In genomic region chr2:66506265-66506664, GRCh38 we compare ENCODE assay signal across 19 cellular contexts.
DNase-seq lines count a peak whose midpoint lies in the region; ATAC-seq and TF ChIP-seq lines count a peak whose summit lies in the region.
"Had no signal": no experiment of that assay in that cellular context is flagged by ENCODE, and none has a peak within 500 bp of the region (broad histone marks: within the 10 kb centered on the region; RNA-seq: fewer than 3 reads in every experiment).

No MANE protein-coding gene starts in this region.

- peaks cover 48% of the 10 kb centered on the region for H3K4me1 Mint-ChIP-seq in GM23338
- no peaks in the 10 kb centered on the region for H3K4me1 Mint-ChIP-seq in activated naive CD8-positive, alpha-beta T cell treated with anti-CD3 and anti-CD28 coated beads for 36 hours
- H3K4me1 Mint-ChIP-seq: CD8-positive, alpha-beta memory T cell had no signal

- no peak overlapping the region for H3K4me3 Mint-ChIP-seq in GM23338
- no peak overlapping the region for H3K4me3 Mint-ChIP-seq in activated naive CD8-positive, alpha-beta T cell treated with anti-CD3 and anti-CD28 coated beads for 36 hours
- H3K4me3 Mint-ChIP-seq: CD8-positive, alpha-beta memory T cell had no signal

- H3K9ac ChIP-seq in SK-N-MC (ENCODE audit: insufficient read length) (no peak overlapping the region), rectal smooth muscle tissue (ENCODE audit: low read length) (no peak overlapping the region)
- H3K9ac ChIP-seq: BLaER1 treated with 17β-estradiol and CSF1 and Interleukin-3, amounts not matched to agents 10 nM and 100 nM; GM23248 had no signal

- no peaks in the 10 kb centered on the region for H3K79me2 ChIP-seq in GM23338 (replicated peaks; ENCODE audit: insufficient read depth)

- H3K27ac Mint-ChIP-seq in GM23338, result no peak overlapping the region
- H3K27ac Mint-ChIP-seq in activated naive CD8-positive, alpha-beta T cell treated with anti-CD3 and anti-CD28 coated beads for 36 hours, result no peak overlapping the region
- H3K27ac Mint-ChIP-seq: CD8-positive, alpha-beta memory T cell had no signal

- H3K4me1 ChIP-seq in GM23338 (ENCODE audit: insufficient read depth) (peaks cover 49% of the 10 kb centered on the region), gastroesophageal sphincter (peaks cover 26 to 96% (median 29%) of the 10 kb centered on the region in 3 donors), rectal smooth muscle tissue (ENCODE audit: control insufficient read depth, insufficient read depth, low read length) (peaks cover 43% of the 10 kb centered on the region)
- H3K4me1 ChIP-seq in effector memory CD4-positive, alpha-beta T cell (ENCODE audit: control insufficient read depth, insufficient read depth, low read length, poor library complexity, severe bottlenecking), result no peaks in the 10 kb centered on the region
- H3K4me1 ChIP-seq: BLaER1 treated with 17β-estradiol and CSF1 and Interleukin-3, amounts not matched to agents 10 nM and 100 nM had no signal

- H3K36me3 Mint-ChIP-seq in GM23338 (ENCODE audit: low read depth), result no peaks in the 10 kb centered on the region
- H3K36me3 Mint-ChIP-seq in activated naive CD8-positive, alpha-beta T cell treated with anti-CD3 and anti-CD28 coated beads for 36 hours, result no peaks in the 10 kb centered on the region
- H3K36me3 Mint-ChIP-seq: CD8-positive, alpha-beta memory T cell had no signal

- no peaks in the 10 kb centered on the region; the same call in 2 of the 3 replicates for H3K9me3 Mint-ChIP-seq in GM23338
- H3K9me3 Mint-ChIP-seq in activated naive CD8-positive, alpha-beta T cell treated with anti-CD3 and anti-CD28 coated beads for 36 hours, result no peaks in the 10 kb centered on the region

- TF ChIP-seq CTCF in GM23338 (conservative IDR thresholded peaks at IDR 0.05; ENCODE audit: low read depth in 2 of 2), result no peak
- no peak for TF ChIP-seq CTCF in gastroesophageal sphincter (IDR thresholded peaks at IDR 0.05)

- H2AFZ ChIP-seq in GM23338, result no peak overlapping the region
- H2AFZ ChIP-seq: GM23248, PC-9 had no signal

- peaks cover 5% of the 10 kb centered on the region for H3K27me3 Mint-ChIP-seq in GM23338 (ENCODE audit: insufficient read depth, low read depth, poor library complexity)
- peaks cover 4% of the 10 kb centered on the region for H3K27me3 Mint-ChIP-seq in activated naive CD8-positive, alpha-beta T cell treated with anti-CD3 and anti-CD28 coated beads for 36 hours

- H3K4me3 ChIP-seq in GM23338 (no peak overlapping the region), SK-N-MC (no peak overlapping the region), gastroesophageal sphincter (no peak overlapping the region), rectal smooth muscle tissue (ENCODE audit: low read length) (no peak overlapping the region)
- no peak overlapping the region for H3K4me3 ChIP-seq in effector memory CD4-positive, alpha-beta T cell (ENCODE audit: insufficient read depth, low read depth, low read length, poor library complexity, severe bottlenecking)
- H3K4me3 ChIP-seq: BLaER1 treated with 17β-estradiol and CSF1 and Interleukin-3, amounts not matched to agents 10 nM and 100 nM; GM23248; PC-9; SJCRH30 had no signal

- H3K9me3 ChIP-seq in SK-N-MC (ENCODE audit: low read depth, low read length), result no peaks in the 10 kb centered on the region
- H3K9me3 ChIP-seq in gastroesophageal sphincter, result no peaks in the 10 kb centered on the region
- no peaks in the 10 kb centered on the region for H3K9me3 ChIP-seq in effector memory CD4-positive, alpha-beta T cell (ENCODE audit: control insufficient read depth, low read length)
- H3K9me3 ChIP-seq: BLaER1 treated with 17β-estradiol and CSF1 and Interleukin-3, amounts not matched to agents 10 nM and 100 nM; SJCRH30 had no signal

- DNase-seq in GM23338 (ENCODE audit: low spot score) (no peak), SK-N-MC (ENCODE audit: low read depth, low spot score) (no peak), NCI-H345 treated with DMSO at 0.1 percent for 48 hours (lab: John Stamatoyannopoulos, UW; ENCODE audit: unreplicated experiment) (no peak)
- no peak for DNase-seq in activated naive CD8-positive, alpha-beta T cell treated with anti-CD3 and anti-CD28 coated beads for 36 hours
- DNase-seq in effector memory CD4-positive, alpha-beta T cell, result no peak
- DNase-seq: CD8-positive, alpha-beta memory T cell; DMS53; EL; GM23248; NCI-H1436; NCI-H1930; NCI-H226; NCI-H524 treated with DMSO at 0.1 percent for 48 hours; PC-9; SJCRH30 had no signal

- no peak for TF ChIP-seq EP300 in gastroesophageal sphincter (IDR thresholded peaks at IDR 0.05)

- no peaks in the 10 kb centered on the region for H3K36me3 ChIP-seq in GM23338 (ENCODE audit: insufficient read depth)
- H3K36me3 ChIP-seq in SK-N-MC (ENCODE audit: insufficient read depth, low read length), result peaks cover 98% of the 10 kb centered on the region
- H3K36me3 ChIP-seq in gastroesophageal sphincter, result peaks cover 0 to 7% of the 10 kb centered on the region in 2 donors
- H3K36me3 ChIP-seq in rectal smooth muscle tissue (ENCODE audit: control insufficient read depth, insufficient read depth, low read length), result no peaks in the 10 kb centered on the region
- H3K36me3 ChIP-seq in effector memory CD4-positive, alpha-beta T cell (ENCODE audit: control insufficient read depth, insufficient read depth, low read length), result no peaks in the 10 kb centered on the region
- H3K36me3 ChIP-seq: BLaER1 treated with 17β-estradiol and CSF1 and Interleukin-3, amounts not matched to agents 10 nM and 100 nM; SJCRH30 had no signal

- WGBS in gastroesophageal sphincter (ENCODE audit: low coverage in 1 of 2), 2 donors, result 33 to 42% methylated on average over 4 to 5 of the region's 5 CpGs

- no peaks in the 10 kb centered on the region for H4K20me1 ChIP-seq in GM23338 (replicated peaks; ENCODE audit: insufficient read depth)
- H4K20me1 ChIP-seq: BLaER1 treated with 17β-estradiol and CSF1 and Interleukin-3, amounts not matched to agents 10 nM and 100 nM had no signal

- no peaks in the 10 kb centered on the region; the same call in 1 of the 2 replicates for H3K27me3 ChIP-seq in GM23338 (ENCODE audit: insufficient read depth)
- H3K27me3 ChIP-seq in gastroesophageal sphincter, result no peaks in the 10 kb centered on the region
- H3K27me3 ChIP-seq in rectal smooth muscle tissue (ENCODE audit: control insufficient read depth, insufficient read depth, low read length), result no peaks in the 10 kb centered on the region
- no peaks in the 10 kb centered on the region for H3K27me3 ChIP-seq in effector memory CD4-positive, alpha-beta T cell (replicated peaks; ENCODE audit: control insufficient read depth, insufficient read depth, low read length, poor library complexity, severe bottlenecking)
- H3K27me3 ChIP-seq: SJCRH30 had no signal

- 0 out of 2 replicates have a peak, but pooled peaks cover 10% of the 10 kb centered on the region for H3F3A ChIP-seq in GM23338 (replicated peaks; ENCODE audit: low read depth)

- no peak for TF ChIP-seq POLR2A in gastroesophageal sphincter (IDR thresholded peaks at IDR 0.05)

- ATAC-seq in GM23338, result no peak
- no peak for ATAC-seq in gastroesophageal sphincter

- H3K9me2 ChIP-seq in GM23338 (ENCODE audit: insufficient read depth), result no peaks in the 10 kb centered on the region

- H3K27ac ChIP-seq in GM23338 (ENCODE audit: low read depth) (no peak overlapping the region), SK-N-MC (peak overlapping the region; percentile 91), gastroesophageal sphincter (peak overlapping the region in 3 of 4 donors; percentile 44 to 75 (median 66)), rectal smooth muscle tissue (ENCODE audit: low read depth, low read length) (peak overlapping the region; percentile 53)
- H3K27ac ChIP-seq in effector memory CD4-positive, alpha-beta T cell (ENCODE audit: insufficient read depth, low read length, poor library complexity, severe bottlenecking), result no peak overlapping the region
- H3K27ac ChIP-seq: BLaER1 treated with 17β-estradiol and CSF1 and Interleukin-3, amounts not matched to agents 10 nM and 100 nM; GM23248; PC-9; RWPE1; SJCRH30 had no signal

- peak overlapping the region; percentile 77 for H3K4me2 ChIP-seq in GM23338
- H3K4me2 ChIP-seq: BLaER1 treated with 17β-estradiol and CSF1 and Interleukin-3, amounts not matched to agents 10 nM and 100 nM; PC-9 had no signal

TF ChIP-seq in GM23338, 12 proteins besides CTCF, POLR2A, EP300 and RAD21:
- TF ChIP-seq CREB1 (CRISPR knock-in tag; IDR thresholded peaks at IDR 0.05; ENCODE audit: low read depth), result no peak
TF ChIP-seq in GM23338: peak in this region for 0.

Comparison
In these comparisons a context has a peak if more than half of its experiments do, and no peak if none do; other contexts are left out.
1. H3K27ac ChIP-seq: peak in SK-N-MC (single experiment), gastroesophageal sphincter (3 of 4) and rectal smooth muscle tissue (single experiment); none in GM23338 (single experiment) and effector memory CD4-positive, alpha-beta T cell (single experiment).